Comparison of ENCODE assay signal across 27 cellular contexts in the genomic region with DNA sequence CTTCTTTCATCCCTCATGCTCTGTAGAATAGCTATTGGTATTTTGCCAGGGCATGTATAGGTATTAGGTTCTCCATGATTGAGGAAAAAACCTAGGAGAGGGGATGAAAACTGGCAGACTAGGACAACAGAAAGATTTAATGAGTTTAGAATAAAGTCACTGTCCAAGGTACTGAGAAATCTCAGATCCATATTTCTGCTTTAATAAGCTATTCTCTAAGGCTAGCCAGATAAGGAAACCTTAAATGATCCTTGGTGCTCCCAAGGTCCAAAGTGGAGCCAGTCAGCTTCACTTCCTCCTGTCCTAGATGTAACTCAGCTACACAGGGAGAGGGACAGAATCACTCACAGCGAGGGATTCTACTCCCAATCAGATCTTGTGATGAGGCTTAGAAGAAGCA. TPM values are rescaled to one million over a fixed set of nuclear protein-coding genes. Genes with fewer than 3 reads are reported as not detected.
DNase-seq lines count a peak whose midpoint lies in the region; ATAC-seq and TF ChIP-seq lines count a peak whose summit lies in the region.
"Had no signal": no experiment of that assay in that cellular context is flagged by ENCODE, and none has a peak within 500 bp of the region (broad histone marks: within the 10 kb centered on the region; RNA-seq: fewer than 3 reads in every experiment).

No MANE protein-coding gene starts in this region.

- no peak for TF ChIP-seq CTCF in cardiac muscle cell (IDR thresholded peaks at IDR 0.05; ENCODE audit: low read depth, low read length)
- TF ChIP-seq CTCF in fibroblast of lung (conservative IDR thresholded peaks at IDR 0.05 in 1 of 2, IDR thresholded peaks at IDR 0.05 in 1 of 2; ENCODE audit: low read depth in 1 of 2, low read length in 2 of 2) = no peak
- no peak for TF ChIP-seq CTCF in foreskin keratinocyte (conservative IDR thresholded peaks at IDR 0.05)

- intact Hi-C loops in Right ventricle myocardium inferior (cut with DNase I) = no loop called here

- H3K9me3 ChIP-seq in cardiac muscle cell (ENCODE audit: low read depth) (no peaks in the 10 kb centered on the region), fibroblast of lung (ENCODE audit: control insufficient read depth, insufficient read depth, low read depth, low read length) (no peaks in the 10 kb centered on the region)
- H3K9me3 ChIP-seq: SJCRH30, upper lobe of left lung had no signal

- H3K27ac ChIP-seq in cardiac muscle cell = no peak overlapping the region
- H3K27ac ChIP-seq in fibroblast of lung (ENCODE audit: insufficient read depth, low read length) = no peak overlapping the region
- H3K27ac ChIP-seq in foreskin keratinocyte = no peak overlapping the region
- H3K27ac ChIP-seq: parathyroid adenoma, SJCRH30, skin epidermis, upper lobe of left lung had no signal

- no peak overlapping the region for H2AFZ ChIP-seq in fibroblast of lung (ENCODE audit: low read length)
- H2AFZ ChIP-seq: parathyroid adenoma had no signal

- no peak overlapping the region for H3K9ac ChIP-seq in fibroblast of lung (ENCODE audit: insufficient read depth, low read length)
- H3K9ac ChIP-seq: parathyroid adenoma had no signal

- H3K27me3 ChIP-seq in cardiac muscle cell = peaks cover 1% of the 10 kb centered on the region
- no peaks in the 10 kb centered on the region for H3K27me3 ChIP-seq in fibroblast of lung (ENCODE audit: control insufficient read depth, insufficient read depth, low read length)
- H3K27me3 ChIP-seq in foreskin keratinocyte = no peaks in the 10 kb centered on the region
- H3K27me3 ChIP-seq: SJCRH30, upper lobe of left lung had no signal

- H3K4me1 ChIP-seq in cardiac muscle cell (ENCODE audit: low read depth) = no peaks in the 10 kb centered on the region
- no peaks in the 10 kb centered on the region for H3K4me1 ChIP-seq in fibroblast of lung (ENCODE audit: control insufficient read depth, extremely low read depth, insufficient read depth, low read length)
- H3K4me1 ChIP-seq in foreskin keratinocyte = no peaks in the 10 kb centered on the region
- H3K4me1 ChIP-seq: parathyroid adenoma, SJCRH30 had no signal

- peak; percentile 32 to 41 for DNase-seq in cardiac muscle cell (ENCODE audit: low read depth in 1 of 2, low spot score in 1 of 2)
- no peak for DNase-seq in Right ventricle myocardium inferior (ENCODE audit: missing footprints)
- peak; percentile 5 for DNase-seq in amniotic epithelial cell (ENCODE audit: low read depth)
- DNase-seq in fibroblast of lung (ENCODE audit: low read depth in 2 of 2) = peak; percentile 6 to 26
- no peak for DNase-seq in foreskin keratinocyte
- DNase-seq in DMS 273 (lab: John Stamatoyannopoulos, UW; ENCODE audit: unreplicated experiment) = no peak
- DNase-seq: activated CD4-positive, alpha-beta T cell treated with anti-CD3 and anti-CD28 coated beads, Interleukin-2, amount 50 U/mL, for 1 hour; activated effector memory CD4-positive, alpha-beta T cell treated with anti-CD3 and anti-CD28 coated beads, Interleukin-2, amount 50 U/mL, for 16 hours; activated T-cell treated with anti-CD3 and anti-CD28 coated beads, Interleukin-2, amount 50 U/mL, for 24 hours; aorta; Calu3; caudate nucleus; glutamatergic neuron; H7; NCI-H1436 treated with DMSO at 0.1 percent for 48 hours; NCI-H226; NCI-H774; retina; substantia nigra; upper lobe of left lung had no signal

- no peaks in the 10 kb centered on the region for H3K36me3 ChIP-seq in cardiac muscle cell
- H3K36me3 ChIP-seq in fibroblast of lung (ENCODE audit: control insufficient read depth, insufficient read depth, low read length) = no peaks in the 10 kb centered on the region
- H3K36me3 ChIP-seq: SJCRH30 had no signal

- H3K4me2 ChIP-seq in fibroblast of lung (ENCODE audit: extremely low read depth, insufficient read depth, low read length) = no peak overlapping the region

- no peaks in the 10 kb centered on the region for H3K79me2 ChIP-seq in fibroblast of lung (ENCODE audit: control insufficient read depth, insufficient read depth, low read length)
- H3K79me2 ChIP-seq: parathyroid adenoma had no signal

- H4K20me1 ChIP-seq in fibroblast of lung (ENCODE audit: control insufficient read depth, extremely low read depth, insufficient read depth, low read length) = no peaks in the 10 kb centered on the region

- H3K4me3 ChIP-seq in cardiac muscle cell (no peak overlapping the region), fibroblast of lung (replicated peaks in 1 of 4; ENCODE audit: control extremely low read depth in 1 of 4, insufficient read depth in 1 of 4, low read depth in 3 of 4, low read length in 4 of 4) (no peak overlapping the region)
- H3K4me3 ChIP-seq: SJCRH30, skin epidermis, upper lobe of left lung had no signal

- ATAC-seq in Right ventricle myocardium inferior (no peak), foreskin keratinocyte (no peak), HG03469 (IDR thresholded peaks at IDR 0.05; ENCODE audit: unreplicated experiment) (no peak), GM21381 (IDR thresholded peaks at IDR 0.05; ENCODE audit: unreplicated experiment) (no peak)
- ATAC-seq: stimulated activated memory B cell treated with anti-CD40 and anti-IgM and Interleukin-4, amounts not matched to agents 10 μg/mL and 1 μg/mL and 100 μg/mL, for 72 hours; WTC11 had no signal

RNA-seq across cellular contexts. Expression of gene CSNK2A3, which starts 13.7 kb away (rescaled TPM):
- total RNA-seq in cardiac muscle cell = 0.85 and 1.1 TPM in 2 replicates
- 0.49 and 0.98 TPM in 2 replicates for polyA plus RNA-seq in cardiac muscle cell
- 0.62 TPM for total RNA-seq in Right ventricle myocardium inferior
- total RNA-seq in fibroblast of lung = 1.8 and 2.3 TPM in 2 replicates
- polyA plus RNA-seq in fibroblast of lung = 2.1 and 2.3 TPM in 2 replicates
- 1.7 and 1.8 TPM in 2 replicates for polyA plus RNA-seq in fibroblast of lung (2012)
- polyA minus RNA-seq in fibroblast of lung (ENCODE audit: low replicate concordance) = 0.33 TPM in 1 of 2 replicates, not detected in the other
- total RNA-seq in foreskin keratinocyte = 1.3 and 1.7 TPM in 2 replicates
- polyA plus RNA-seq in foreskin keratinocyte = 0.29 and 0.34 TPM in 2 replicates

Comparison
In these comparisons a context has a peak if more than half of its experiments do, and no peak if none do; other contexts are left out.
1. DNase-seq: peak in cardiac muscle cell (2 of 2), amniotic epithelial cell (single experiment) and fibroblast of lung (2 of 2); none in Right ventricle myocardium inferior (single experiment), foreskin keratinocyte (0 of 2) and DMS 273 (single experiment).